10 cellular contexts compared by ENCODE assay signal in genomic region chr11:12179019-12179418, GRCh38.
DNase-seq lines count a peak whose midpoint lies in the region; ATAC-seq and TF ChIP-seq lines count a peak whose summit lies in the region.
"Had no signal": no experiment of that assay in that cellular context is flagged by ENCODE, and none has a peak within 500 bp of the region (broad histone marks: within the 10 kb centered on the region; RNA-seq: fewer than 3 reads in every experiment).

No MANE protein-coding gene starts in this region.

- CTCF ChIA-PET in Caco-2 (lab: Charles Lee), result interaction anchor here (1.4 to 2.5 kb wide), 2 partner anchors 20 to 22 kb away, joined by 5 to 10 read pairs; no protein-coding TSS in a partner anchor

- H3K27me3 Mint-ChIP-seq in Caco-2 (ENCODE audit: insufficient read depth, unreplicated experiment), result no peaks in the 10 kb centered on the region
- peaks cover 8% of the 10 kb centered on the region for H3K27me3 Mint-ChIP-seq in nephron progenitor cell (ENCODE audit: low read depth, poor library complexity)

- DNase-seq in Caco-2 (peak; percentile 55 to 60), NCI-H2029 treated with DMSO at 0.1 percent for 48 hours (lab: John Stamatoyannopoulos, UW) (peak; percentile 70), cerebellar cortex (ENCODE audit: low spot score) (peak; percentile 63), nephron progenitor cell (no peak), NCI-H526 (lab: John Stamatoyannopoulos, UW) (no peak), posterior cingulate gyrus (no peak), prostate gland (ENCODE audit: low spot score) (no peak)
- DNase-seq: activated CD4-positive, CD25-positive, alpha-beta regulatory T cell; stimulated activated naive CD4-positive, alpha-beta T cell treated with Interleukin-2 at 50 U/mL for 16 hours had no signal

- H3K27me3 ChIP-seq in Caco-2 (replicated peaks; ENCODE audit: control insufficient read depth, insufficient read depth, low read length), result no peaks in the 10 kb centered on the region
- no peaks in the 10 kb centered on the region for H3K27me3 ChIP-seq in prostate gland (replicated peaks; ENCODE audit: insufficient read depth)

- H3K9me3 Mint-ChIP-seq in Caco-2 (ENCODE audit: unreplicated experiment), result no peaks in the 10 kb centered on the region
- H3K9me3 Mint-ChIP-seq in nephron progenitor cell, result no peaks in the 10 kb centered on the region

- WGBS in prostate gland, result 82% methylated on average over 5 of the region's 5 CpGs

- H3K4me3 ChIP-seq in Caco-2 (ENCODE audit: low read depth, low read length) (no peak overlapping the region), prostate gland (no peak overlapping the region)

- peaks cover 56% of the 10 kb centered on the region for H3K36me3 Mint-ChIP-seq in Caco-2 (ENCODE audit: insufficient read depth, unreplicated experiment)
- H3K36me3 Mint-ChIP-seq in nephron progenitor cell (ENCODE audit: low read depth), result no peaks in the 10 kb centered on the region

- H3K27ac Mint-ChIP-seq in Caco-2 (ENCODE audit: unreplicated experiment), result peak overlapping the region; percentile 94
- H3K27ac Mint-ChIP-seq in nephron progenitor cell, result peak overlapping the region; percentile 24

- H3K4me1 ChIP-seq in Caco-2, result peaks cover 92% of the 10 kb centered on the region
- H3K4me1 ChIP-seq in prostate gland (replicated peaks), result no peaks in the 10 kb centered on the region

- TF ChIP-seq CTCF in Caco-2 (IDR thresholded peaks at IDR 0.05; ENCODE audit: insufficient read depth in 1 of 2, low read depth in 1 of 2, low read length in 1 of 2, severe bottlenecking in 1 of 2, unreplicated experiment in 1 of 2) (no peak), nephron progenitor cell (IDR thresholded peaks at IDR 0.05) (no peak), prostate gland (IDR thresholded peaks at IDR 0.05) (no peak)

- H3K4me3 Mint-ChIP-seq in Caco-2 (ENCODE audit: unreplicated experiment) (peak overlapping the region; percentile 65), nephron progenitor cell (no peak overlapping the region)

- H3K4me1 Mint-ChIP-seq in Caco-2 (ENCODE audit: low read depth, unreplicated experiment), result peaks cover 39% of the 10 kb centered on the region
- peaks cover 30% of the 10 kb centered on the region for H3K4me1 Mint-ChIP-seq in nephron progenitor cell

- POLR2A ChIA-PET in Caco-2 (lab: Charles Lee), result interaction anchor here (1.7 kb wide), 1 partner anchor 22 kb away, joined by 9 read pairs; no protein-coding TSS in a partner anchor

- BruUV-seq in Caco-2 (replicated peaks; lab: Mats Ljungman, UMichigan), result no TSS peak

- intact Hi-C loops in Caco-2 (cut with micrococcal nuclease; ENCODE audit: unreplicated experiment) (loop anchor here (5.0 kb wide), 1 partner anchor 57 kb away; no protein-coding TSS in a partner anchor), posterior cingulate gyrus (cut with DNase I) (no loop called here), prostate gland (cut with DNase I) (no loop called here)

- H3K36me3 ChIP-seq in Caco-2 (ENCODE audit: control insufficient read depth, insufficient read depth, low read length) (no peaks in the 10 kb centered on the region; the same call in 1 of the 2 replicates), prostate gland (no peaks in the 10 kb centered on the region)

- no peak overlapping the region for H3K27ac ChIP-seq in prostate gland

- H3K9me3 ChIP-seq in Caco-2 (no peaks in the 10 kb centered on the region), prostate gland (no peaks in the 10 kb centered on the region)

- no peak for TF ChIP-seq POLR2A in prostate gland (IDR thresholded peaks at IDR 0.05)

- ATAC-seq in HG03159 (IDR thresholded peaks at IDR 0.05; ENCODE audit: unreplicated experiment), result no peak

Comparison
In these comparisons a context has a peak if more than half of its experiments do, and no peak if none do; other contexts are left out.
1. DNase-seq: peak in Caco-2 (2 of 2), NCI-H2029 treated with DMSO at 0.1 percent for 48 hours (single experiment) and cerebellar cortex (single experiment); none in nephron progenitor cell (single experiment), NCI-H526 (0 of 2), posterior cingulate gyrus (0 of 10) and prostate gland (single experiment).